15 cellular contexts compared by ENCODE assay signal in genomic region chr2:47631306-47631705, GRCh38.
"Had no signal": no experiment of that assay in that cellular context is flagged by ENCODE, and none has a peak within 500 bp of the region (broad histone marks: within the 10 kb centered on the region; RNA-seq: fewer than 3 reads in every experiment).

No MANE protein-coding gene starts in this region.

- H3K9me3 Mint-ChIP-seq: activated T-cell treated with anti-CD3 and anti-CD28 coated beads, Interleukin-2, amount 50 U/mL, for 4 hours; T-helper 2 cell treated with Interferon-gamma antibody and Interleukin-4, amounts not matched to agents 5 μg/mL and 100 μg/mL, for 36 hours had no signal

- H3K4me1 ChIP-seq: heart left ventricle, spleen had no signal

- H3K27ac ChIP-seq: cardiac muscle cell, heart left ventricle, neutrophil, spleen had no signal

- H3K4me3 ChIP-seq: cardiac muscle cell, heart left ventricle, spleen had no signal

- DNase-seq: activated CD4-positive, alpha-beta T cell treated with anti-CD3 and anti-CD28 coated beads, Interleukin-2, amount 50 U/mL, for 1 hour; activated gamma-delta T cell treated with Interleukin-2 at 50 U/mL for 16 hours; activated T-cell treated with anti-CD3 and anti-CD28 coated beads, Interleukin-2, amount 50 U/mL, for 4 hours; midbrain; naive B cell; right cardiac atrium; spleen; stimulated activated naive CD8-positive, alpha-beta T cell treated with anti-CD3 and anti-CD28 coated beads, Interleukin-15, Interleukin-2, amounts not matched to agents 100 U/mL and 50 U/mL, for 24 hours had no signal

- FAIRE-seq: colon, frontal cortex, islet of Langerhans had no signal

- H3K27ac Mint-ChIP-seq: naive B cell had no signal

- H3K36me3 ChIP-seq: cardiac muscle cell, heart left ventricle, neutrophil, spleen had no signal

- H3K27me3 ChIP-seq: cardiac muscle cell, neutrophil, spleen had no signal

- H3K4me3 Mint-ChIP-seq: activated T-cell treated with anti-CD3 and anti-CD28 coated beads, Interleukin-2, amount 50 U/mL, for 4 hours; T-helper 2 cell treated with Interferon-gamma antibody and Interleukin-4, amounts not matched to agents 5 μg/mL and 100 μg/mL, for 36 hours had no signal

- H3K9me3 ChIP-seq: heart left ventricle, neutrophil, spleen had no signal
